Comparison of ENCODE assay signal across 1 cellular context in the genomic region with DNA sequence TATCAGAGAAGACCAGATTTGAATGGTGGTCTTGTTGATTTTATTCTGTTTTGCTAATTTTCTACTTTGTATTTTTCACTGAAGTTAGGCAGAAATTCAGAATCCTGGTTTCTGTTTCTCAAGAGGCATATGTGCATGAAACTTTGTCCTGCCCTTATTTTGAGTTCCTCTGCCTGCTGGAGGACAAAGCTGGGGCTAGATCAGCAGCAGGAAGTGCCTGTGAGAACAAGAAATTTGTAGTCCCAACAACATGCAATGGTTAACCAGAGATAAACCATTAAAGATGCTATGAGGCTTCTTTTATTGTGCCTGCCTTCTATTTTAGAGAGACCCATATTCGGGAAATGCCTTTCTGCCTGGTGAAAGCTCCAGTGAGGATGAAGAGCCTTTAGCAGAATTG.
TF ChIP-seq lines count a peak whose summit lies in the region.

No MANE protein-coding gene starts in this region.

TF ChIP-seq in GM12878, 131 proteins besides CTCF, POLR2A, EP300 and RAD21 (continued from another document):
- TF ChIP-seq, protein P1, sequence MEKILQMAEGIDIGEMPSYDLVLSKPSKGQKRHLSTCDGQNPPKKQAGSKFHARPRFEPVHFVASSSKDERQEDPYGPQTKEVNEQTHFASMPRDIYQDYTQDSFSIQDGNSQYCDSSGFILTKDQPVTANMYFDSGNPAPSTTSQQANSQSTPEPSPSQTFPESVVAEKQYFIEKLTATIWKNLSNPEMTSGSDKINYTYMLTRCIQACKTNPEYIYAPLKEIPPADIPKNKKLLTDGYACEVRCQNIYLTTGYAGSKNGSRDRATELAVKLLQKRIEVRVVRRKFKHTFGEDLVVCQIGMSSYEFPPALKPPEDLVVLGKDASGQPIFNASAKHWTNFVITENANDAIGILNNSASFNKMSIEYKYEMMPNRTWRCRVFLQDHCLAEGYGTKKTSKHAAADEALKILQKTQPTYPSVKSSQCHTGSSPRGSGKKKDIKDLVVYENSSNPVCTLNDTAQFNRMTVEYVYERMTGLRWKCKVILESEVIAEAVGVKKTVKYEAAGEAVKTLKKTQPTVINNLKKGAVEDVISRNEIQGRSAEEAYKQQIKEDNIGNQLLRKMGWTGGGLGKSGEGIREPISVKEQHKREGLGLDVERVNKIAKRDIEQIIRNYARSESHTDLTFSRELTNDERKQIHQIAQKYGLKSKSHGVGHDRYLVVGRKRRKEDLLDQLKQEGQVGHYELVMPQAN (conservative IDR thresholded peaks at IDR 0.05): no peak
- no peak for TF ChIP-seq KLF5 (IDR thresholded peaks at IDR 0.05; ENCODE audit: partially characterized antibody)
